17 cellular contexts compared by ENCODE assay signal in genomic region chr20:3405139-3405538, GRCh38. TPM values are rescaled to one million over a fixed set of nuclear protein-coding genes. Genes with fewer than 3 reads are reported as not detected.
A peak's percentile ranks its signal among the peaks of the same experiment; 100 is the strongest.
DNase-seq lines count a peak whose midpoint lies in the region; ATAC-seq and TF ChIP-seq lines count a peak whose summit lies in the region.
"Had no signal": no experiment of that assay in that cellular context is flagged by ENCODE, and none has a peak within 500 bp of the region (broad histone marks: within the 10 kb centered on the region; RNA-seq: fewer than 3 reads in every experiment).

No MANE protein-coding gene starts in this region.

- peaks cover 2% of the 10 kb centered on the region for H3K79me2 ChIP-seq in mesendoderm (ENCODE audit: control insufficient read depth, insufficient read depth, low read length)

- H3K4me3 Mint-ChIP-seq in chondrocyte (ENCODE audit: unreplicated experiment) = no peak overlapping the region
- H3K4me3 Mint-ChIP-seq in osteocyte (ENCODE audit: unreplicated experiment) = no peak overlapping the region
- H3K4me3 Mint-ChIP-seq: activated CD8-positive, alpha-beta T cell treated with anti-CD3 and anti-CD28 coated beads, Interleukin-2, amount 10 ng/mL, durations not matched to agents 7 days and 5 days had no signal

- no peak overlapping the region for H2AK5ac ChIP-seq in mesendoderm (ENCODE audit: low read length)

- H4K5ac ChIP-seq in mesendoderm (ENCODE audit: low read length) = no peak overlapping the region

- H3K4me3 ChIP-seq in left ventricle myocardium inferior = peak overlapping the region; percentile 78
- H3K4me3 ChIP-seq in mesendoderm (ENCODE audit: low read length) = no peak overlapping the region
- peak overlapping the region; percentile 87 for H3K4me3 ChIP-seq in thoracic aorta
- H3K4me3 ChIP-seq: lung, PC-9 had no signal

- no peak for TF ChIP-seq CTCF in left ventricle myocardium inferior (IDR thresholded peaks at IDR 0.05; ENCODE audit: borderline replicate concordance)
- no peak for TF ChIP-seq CTCF in chondrocyte (IDR thresholded peaks at IDR 0.05)
- TF ChIP-seq CTCF in thoracic aorta (IDR thresholded peaks at IDR 0.05) = no peak
- no peak for TF ChIP-seq CTCF in osteocyte (IDR thresholded peaks at IDR 0.05)

- peak overlapping the region; percentile 55 for H3K27ac Mint-ChIP-seq in chondrocyte (ENCODE audit: unreplicated experiment)
- H3K27ac Mint-ChIP-seq in osteocyte (ENCODE audit: unreplicated experiment) = no peak overlapping the region
- H3K27ac Mint-ChIP-seq: activated CD8-positive, alpha-beta T cell treated with anti-CD3 and anti-CD28 coated beads, Interleukin-2, amount 10 ng/mL, durations not matched to agents 7 days and 5 days; T-helper 17 cell had no signal

- no peak overlapping the region for H3K23ac ChIP-seq in mesendoderm (ENCODE audit: low read length)

- DNase-seq in left ventricle myocardium inferior (no peak), left ventricle myocardium superior (no peak), chondrocyte (ENCODE audit: low spot score) (no peak), mesendoderm (peak; percentile 21), thoracic aorta (ENCODE audit: low spot score) (no peak), osteocyte (ENCODE audit: extremely low spot score, unreplicated experiment) (no peak), NCI-H2196 (lab: John Stamatoyannopoulos, UW; ENCODE audit: unreplicated experiment) (no peak)
- DNase-seq: activated CD8-positive, alpha-beta T cell treated with anti-CD3 and anti-CD28 coated beads, Interleukin-2, amount 10 ng/mL, durations not matched to agents 7 days and 5 days; DMS153; NCI-H1417; PC-9; psoas muscle; stimulated activated CD4-positive, alpha-beta T cell treated with anti-CD3 and anti-CD28 coated beads, Interleukin-2, amount 100 ng/mL, for 24 hours; T-helper 17 cell; uterus had no signal

- H3K4me2 ChIP-seq in mesendoderm (ENCODE audit: low read length) = no peak overlapping the region

- no peak overlapping the region for H3K9ac ChIP-seq in mesendoderm (ENCODE audit: low read length)

- H3K36me3 Mint-ChIP-seq in chondrocyte (ENCODE audit: low read depth) (no peaks in the 10 kb centered on the region), osteocyte (ENCODE audit: unreplicated experiment) (no peaks in the 10 kb centered on the region)

- H3K36me3 ChIP-seq in left ventricle myocardium inferior = no peaks in the 10 kb centered on the region
- H3K36me3 ChIP-seq in mesendoderm (ENCODE audit: control insufficient read depth, insufficient read depth, low read length) = no peaks in the 10 kb centered on the region
- no peaks in the 10 kb centered on the region for H3K36me3 ChIP-seq in thoracic aorta
- H3K36me3 ChIP-seq: uterus had no signal

- H3K9me3 ChIP-seq in left ventricle myocardium inferior (replicated peaks) (no peaks in the 10 kb centered on the region), thoracic aorta (no peaks in the 10 kb centered on the region)
- H3K9me3 ChIP-seq: psoas muscle, uterus had no signal

- H2BK15ac ChIP-seq in mesendoderm (replicated peaks; ENCODE audit: low read depth) = no peak overlapping the region

- H2BK5ac ChIP-seq in mesendoderm (ENCODE audit: low read length) = no peak overlapping the region

- peaks cover 8% of the 10 kb centered on the region for H3K79me1 ChIP-seq in mesendoderm (ENCODE audit: low read length)

- H3K4me1 Mint-ChIP-seq in chondrocyte (ENCODE audit: low read depth) (peaks cover 53% of the 10 kb centered on the region), osteocyte (ENCODE audit: unreplicated experiment) (peaks cover 31% of the 10 kb centered on the region)

- H3K27me3 Mint-ChIP-seq in chondrocyte (ENCODE audit: low read depth) (no peaks in the 10 kb centered on the region), osteocyte (ENCODE audit: unreplicated experiment) (no peaks in the 10 kb centered on the region)
- H3K27me3 Mint-ChIP-seq: T-helper 17 cell had no signal

- no peak overlapping the region for H3K18ac ChIP-seq in mesendoderm (ENCODE audit: low read length)

- H4K8ac ChIP-seq in mesendoderm (ENCODE audit: low read depth, low read length) = no peak overlapping the region

- no peak overlapping the region for H3K56ac ChIP-seq in mesendoderm (ENCODE audit: low read length)

- no peak overlapping the region for H2BK120ac ChIP-seq in mesendoderm (ENCODE audit: low read depth, low read length)

- no peak for ATAC-seq in left ventricle myocardium superior
- ATAC-seq in thoracic aorta (ENCODE audit: insufficient number of reproducible peaks, low FRiP score, low read depth) = no peak
- ATAC-seq in GM21723 (IDR thresholded peaks at IDR 0.05; ENCODE audit: unreplicated experiment) = no peak
- ATAC-seq: activated CD8-positive, alpha-beta T cell treated with anti-CD3 and anti-CD28 coated beads, Interleukin-2, amount 10 ng/mL, durations not matched to agents 7 days and 5 days; psoas muscle; T-helper 17 cell had no signal

- intact Hi-C loops in left ventricle myocardium inferior (cut with micrococcal nuclease) (no loop called here), left ventricle myocardium superior (cut with micrococcal nuclease) (no loop called here)

- peaks cover 59% of the 10 kb centered on the region for H3K4me1 ChIP-seq in left ventricle myocardium inferior
- no peaks in the 10 kb centered on the region for H3K4me1 ChIP-seq in mesendoderm (ENCODE audit: control insufficient read depth, low read depth, low read length)
- peaks cover 3 to 39% of the 10 kb centered on the region in 2 donors for H3K4me1 ChIP-seq in thoracic aorta (ENCODE audit: control insufficient read depth in 1 of 2, low read depth in 2 of 2)
- H3K4me1 ChIP-seq: uterus had no signal

- no peak overlapping the region for H3K4ac ChIP-seq in mesendoderm (ENCODE audit: low read depth, low read length)

- H3K9me3 Mint-ChIP-seq in chondrocyte (ENCODE audit: low read depth) (no peaks in the 10 kb centered on the region), osteocyte (ENCODE audit: unreplicated experiment) (no peaks in the 10 kb centered on the region)

- WGBS in mesendoderm (ENCODE audit: extremely low coverage, insufficient coverage, low lambda C conversion rate) = no CpG with 5 or more reads among the region's 2 CpGs

- H3K27me3 ChIP-seq in left ventricle myocardium inferior (ENCODE audit: low read depth) = no peaks in the 10 kb centered on the region
- H3K27me3 ChIP-seq in mesendoderm (ENCODE audit: insufficient read depth, low read length, poor library complexity) = no peaks in the 10 kb centered on the region
- H3K27me3 ChIP-seq in thoracic aorta (replicated peaks; ENCODE audit: insufficient read depth) = no peaks in the 10 kb centered on the region
- H3K27me3 ChIP-seq: uterus had no signal

- H3K27ac ChIP-seq in left ventricle myocardium inferior (replicated peaks) (peak overlapping the region; percentile 93), mesendoderm (ENCODE audit: low read depth, low read length) (no peak overlapping the region), thoracic aorta (peak overlapping the region in 1 of 2 donors; percentile 83)
- H3K27ac ChIP-seq: PC-9, psoas muscle had no signal

RNA-seq across cellular contexts. Expression of gene DNAAF9, which starts 2.3 kb away (rescaled TPM):
- total RNA-seq in left ventricle myocardium inferior (26.2 TPM), left ventricle myocardium superior (20.1 TPM), chondrocyte (14.8 to 17.8 TPM (median 16.8 TPM) in 3 replicates), thoracic aorta (10 to 100 TPM; 24.5 to 27.7 TPM), osteocyte (13.7 and 15.1 TPM in 2 replicates)
- 2.3 TPM for polyA plus RNA-seq in mesendoderm (2013, experiment 1 of 2)
- polyA plus RNA-seq in mesendoderm (2013, experiment 2 of 2) = 2.2 TPM
